32 cellular contexts compared by ENCODE assay signal in the genomic region with DNA sequence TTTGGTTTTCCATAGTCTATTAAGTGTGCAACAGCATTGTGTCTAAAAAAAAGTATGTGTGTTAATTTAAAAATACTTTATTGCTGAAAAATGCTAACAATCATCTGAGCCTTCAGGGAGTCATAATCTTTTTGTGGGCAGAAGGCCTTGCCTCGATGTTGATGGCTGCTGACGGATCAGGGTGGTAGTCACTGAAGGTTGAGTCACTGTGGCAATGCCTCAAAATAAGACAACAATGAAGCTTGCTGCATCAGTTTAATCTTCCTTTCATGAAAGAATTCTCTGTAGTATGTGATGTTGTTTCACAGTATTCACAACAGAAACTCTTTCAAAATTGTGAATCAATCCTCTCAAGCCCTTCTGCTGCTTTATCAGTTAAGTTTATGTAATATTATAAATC. TPM values are rescaled to one million over a fixed set of nuclear protein-coding genes. Genes with fewer than 3 reads are reported as not detected.
DNase-seq lines count a peak whose midpoint lies in the region; ATAC-seq, FAIRE-seq and TF ChIP-seq lines count a peak whose summit lies in the region.
"Had no signal": no experiment of that assay in that cellular context is flagged by ENCODE, and none has a peak within 500 bp of the region (broad histone marks: within the 10 kb centered on the region; RNA-seq: fewer than 3 reads in every experiment).

No MANE protein-coding gene starts in this region.

- H3K4me3 ChIP-seq in astrocyte (ENCODE audit: insufficient read depth, low read depth, low read length) (no peak overlapping the region), gastrocnemius medialis (no peak overlapping the region)
- H3K4me3 ChIP-seq: ascending aorta, esophagus muscularis mucosa, HAP-1, mucosa of descending colon, testis had no signal

- no peaks in the 10 kb centered on the region for H3K9me3 Mint-ChIP-seq in HFFc6
- no peaks in the 10 kb centered on the region for H3K9me3 Mint-ChIP-seq in astrocyte (ENCODE audit: unreplicated experiment)
- H3K9me3 Mint-ChIP-seq: CD14-positive monocyte had no signal

- H3K9me3 ChIP-seq in astrocyte (ENCODE audit: insufficient read depth, low read depth, low read length), result no peaks in the 10 kb centered on the region
- H3K9me3 ChIP-seq in gastrocnemius medialis, result no peaks in the 10 kb centered on the region
- H3K9me3 ChIP-seq: ascending aorta, esophagus muscularis mucosa, HAP-1, mucosa of descending colon, testis had no signal

- no peaks in the 10 kb centered on the region for H3K79me2 ChIP-seq in astrocyte (ENCODE audit: insufficient read depth, low read length)

- no peak for FAIRE-seq in astrocyte (lab: Jason Lieb, UNC)
- FAIRE-seq: GM18507, small intestine had no signal

- no peak for ATAC-seq in gastrocnemius medialis
- ATAC-seq in HG02678 (IDR thresholded peaks at IDR 0.05; ENCODE audit: unreplicated experiment), result no peak
- ATAC-seq: left cardiac atrium, mucosa of descending colon had no signal

- peaks cover 24% of the 10 kb centered on the region for H3K36me3 Mint-ChIP-seq in HFFc6 (ENCODE audit: low read depth)
- H3K36me3 Mint-ChIP-seq in astrocyte (ENCODE audit: low read depth, unreplicated experiment), result peaks cover 12% of the 10 kb centered on the region

- in situ Hi-C loops in gastrocnemius medialis (cut with MboI; ENCODE audit: low sequenced_read_pairs in 4 of 4), result no loop called here

- no peak overlapping the region for H3K9ac ChIP-seq in astrocyte (ENCODE audit: low read length)

- TF ChIP-seq CTCF in HFFc6 (IDR thresholded peaks at IDR 0.05) (no peak), astrocyte (IDR thresholded peaks at IDR 0.05; ENCODE audit: insufficient read depth, low read depth, low read length) (no peak), gastrocnemius medialis (IDR thresholded peaks at IDR 0.05 in 4 of 5, conservative IDR thresholded peaks at IDR 0.05 in 1 of 5) (no peak)

- no peak overlapping the region for H3K4me2 ChIP-seq in astrocyte (ENCODE audit: low read length)

- H3K27ac ChIP-seq in astrocyte (ENCODE audit: low read depth, low read length), result no peak overlapping the region
- no peak overlapping the region for H3K27ac ChIP-seq in gastrocnemius medialis
- H3K27ac ChIP-seq: ascending aorta, esophagus muscularis mucosa, RWPE1, testis, WERI-Rb-1 had no signal

- H3K36me3 ChIP-seq in astrocyte (ENCODE audit: insufficient read depth, low read length), result no peaks in the 10 kb centered on the region
- H3K36me3 ChIP-seq in gastrocnemius medialis, result peaks cover 0 to 14% of the 10 kb centered on the region in 2 donors

- peaks cover 6% of the 10 kb centered on the region for H4K20me1 ChIP-seq in astrocyte (ENCODE audit: insufficient read depth, low read length)

- H3K27me3 Mint-ChIP-seq in HFFc6 (ENCODE audit: insufficient read depth), result no peaks in the 10 kb centered on the region
- no peaks in the 10 kb centered on the region for H3K27me3 Mint-ChIP-seq in astrocyte (ENCODE audit: low read depth, unreplicated experiment)
- H3K27me3 Mint-ChIP-seq: activated naive CD8-positive, alpha-beta T cell had no signal

- H3K27ac Mint-ChIP-seq in HFFc6 (peak overlapping the region; percentile 9; the same call in 1 of the 2 replicates), astrocyte (ENCODE audit: unreplicated experiment) (no peak overlapping the region)
- H3K27ac Mint-ChIP-seq: activated naive CD8-positive, alpha-beta T cell; CD14-positive monocyte had no signal

- H2AFZ ChIP-seq in astrocyte (ENCODE audit: low read depth, low read length), result no peak overlapping the region

- H3K4me3 Mint-ChIP-seq in HFFc6 (no peak overlapping the region), astrocyte (ENCODE audit: unreplicated experiment) (no peak overlapping the region)
- H3K4me3 Mint-ChIP-seq: activated naive CD8-positive, alpha-beta T cell; CD14-positive monocyte had no signal

- H3K4me1 ChIP-seq in astrocyte (ENCODE audit: insufficient read depth, low read length) (no peaks in the 10 kb centered on the region), gastrocnemius medialis (no peaks in the 10 kb centered on the region)
- H3K4me1 ChIP-seq: ascending aorta, esophagus muscularis mucosa, HAP-1, testis had no signal

- H3K4me1 Mint-ChIP-seq in HFFc6 (ENCODE audit: low read depth) (peaks cover 33% of the 10 kb centered on the region), astrocyte (ENCODE audit: low read depth, unreplicated experiment) (peaks cover 4% of the 10 kb centered on the region)
- H3K4me1 Mint-ChIP-seq: CD14-positive monocyte had no signal

- intact Hi-C loops in gastrocnemius medialis (cut with DNase I; ENCODE audit: low total_unique reads), result no loop called here

- H3K27me3 ChIP-seq in astrocyte (ENCODE audit: insufficient read depth, low read length), result no peaks in the 10 kb centered on the region
- H3K27me3 ChIP-seq in gastrocnemius medialis, result no peaks in the 10 kb centered on the region
- H3K27me3 ChIP-seq: ascending aorta, esophagus muscularis mucosa, testis had no signal

- DNase-seq in COLO829 (ENCODE audit: low spot score), result peak; percentile 6
- DNase-seq in HFFc6, result peak; percentile 59
- DNase-seq in astrocyte (ENCODE audit: low read depth), result peak; percentile 54
- peak; percentile 45 for DNase-seq in iris pigment epithelial cell (ENCODE audit: low read depth)
- no peak for DNase-seq in gastrocnemius medialis
- no peak for DNase-seq in amniotic stem cell (lab: John Stamatoyannopoulos, UW)
- DNase-seq in NCI-H748 treated with DMSO at 0.1 percent for 48 hours (lab: John Stamatoyannopoulos, UW), result no peak
- DNase-seq: activated CD4-positive, alpha-beta T cell treated with anti-CD3 and anti-CD28 coated beads for 48 hours; activated CD8-positive, alpha-beta memory T cell treated with anti-CD3 and anti-CD28 coated beads for 24 hours; activated effector memory CD4-positive, alpha-beta T cell treated with Interleukin-2 at 50 U/mL for 16 hours; activated T-cell treated with anti-CD3 and anti-CD28 coated beads for 4 hours; Calu3; dermis blood vessel endothelial cell; DMS79 treated with DMSO at 0.1 percent for 48 hours; GDM1; hypothalamus; left cardiac atrium; mucosa of descending colon; NCI-H1048; small intestine; stimulated activated naive CD4-positive, alpha-beta T cell treated with Interleukin-2 at 50 U/mL for 16 hours; T1000; testis; WERI-Rb-1 had no signal

- no peak for TF ChIP-seq POLR2A in gastrocnemius medialis (IDR thresholded peaks at IDR 0.05)

RNA-seq across cellular contexts. Expression of a gene that starts 31.3 kb away (rescaled TPM):
- 10 to 100 TPM; 22.1 to 27.6 (median 23.3) TPM for total RNA-seq in HFFc6 (2021; fragmentation: NEBNext Ultra II Directional; extraction: Animal tissue kit (Norgen Biotek cat#: 25700))
- 23.5 and 24.2 TPM in 2 replicates for total RNA-seq in astrocyte
- 10 to 100 TPM in 3 of 4 donors, 1 to 10 TPM in 1; 5.4 to 21.8 (median 11.9) TPM for total RNA-seq in gastrocnemius medialis

RNA-seq across cellular contexts. Expression of a gene that starts 57.2 kb away (rescaled TPM):
- total RNA-seq in HFFc6 (2021; fragmentation: NEBNext Ultra II Directional; extraction: Animal tissue kit (Norgen Biotek cat#: 25700)), result 10 to 100 TPM; 15.0 to 20.0 (median 18.3) TPM
- 15.2 and 15.8 TPM in 2 replicates for total RNA-seq in astrocyte
- 10 to 100 TPM; 13.0 to 17.0 (median 14.3) TPM for total RNA-seq in gastrocnemius medialis

Comparison
In these comparisons a context has a peak if more than half of its experiments do, and no peak if none do; other contexts are left out.
1. DNase-seq: peak in COLO829 (single experiment), HFFc6 (single experiment), astrocyte (single experiment) and iris pigment epithelial cell (single experiment); none in gastrocnemius medialis (0 of 2), amniotic stem cell (single experiment) and NCI-H748 treated with DMSO at 0.1 percent for 48 hours (single experiment).